In genomic region chr19:12802267-12803106, GRCh38 we compare ENCODE assay signal across 1 cellular context.
TF ChIP-seq lines count a peak whose summit lies in the region.

No MANE protein-coding gene starts in this region.

TF ChIP-seq in SK-N-SH, 30 proteins besides CTCF, POLR2A, EP300 and RAD21 (continued from another document):
- TF ChIP-seq CHD2 (IDR thresholded peaks at IDR 0.05; ENCODE audit: low read length, partially characterized antibody) (no peak), RXRA (IDR thresholded peaks at IDR 0.05; ENCODE audit: borderline replicate concordance, low read depth) (no peak)
